In genomic region chr6:31353508-31353907, GRCh38 we compare ENCODE assay signal across 17 cellular contexts. TPM values are rescaled to one million over a fixed set of nuclear protein-coding genes. Genes with fewer than 3 reads are reported as not detected.
DNase-seq lines count a peak whose midpoint lies in the region; ATAC-seq, FAIRE-seq and TF ChIP-seq lines count a peak whose summit lies in the region.
"Had no signal": no experiment of that assay in that cellular context is flagged by ENCODE, and none has a peak within 500 bp of the region (broad histone marks: within the 10 kb centered on the region; RNA-seq: fewer than 3 reads in every experiment).

No MANE protein-coding gene starts in this region.

- no peak for ATAC-seq in GM12878
- no peak for ATAC-seq in stimulated activated effector memory CD8-positive, alpha-beta T cell treated with anti-CD3 and anti-CD28 coated beads, Interleukin-12 subunit alpha, Interleukin-12 subunit beta, amount 100 ng/mL, for 72 hours
- ATAC-seq: gastrocnemius medialis, Right ventricle myocardium inferior had no signal

- H2AFZ ChIP-seq in Karpas-422 (ENCODE audit: low read length), result no peak overlapping the region
- no peak overlapping the region for H2AFZ ChIP-seq in GM12878 (ENCODE audit: control insufficient read depth, low read depth, low read length)

- no peaks in the 10 kb centered on the region for H3K9me2 ChIP-seq in Karpas-422 (replicated peaks; ENCODE audit: insufficient read depth, low read length)

- peaks cover 13% of the 10 kb centered on the region for H3K36me3 ChIP-seq in Karpas-422 (ENCODE audit: insufficient read depth, low read length)
- peaks cover 15 to 26% of the 10 kb centered on the region in 2 experiments for H3K36me3 ChIP-seq in GM12878 (ENCODE audit: control insufficient read depth in 2 of 2, insufficient read depth in 2 of 2, low read length in 1 of 2)
- no peaks in the 10 kb centered on the region for H3K36me3 ChIP-seq in Caco-2 (ENCODE audit: control insufficient read depth, insufficient read depth, low read length)
- H3K36me3 ChIP-seq: gastrocnemius medialis had no signal

- no peaks in the 10 kb centered on the region for H3K79me2 ChIP-seq in Karpas-422 (ENCODE audit: low read length)
- peaks cover 37% of the 10 kb centered on the region for H3K79me2 ChIP-seq in GM12878 (ENCODE audit: control insufficient read depth, insufficient read depth, low read length)

- H3K4me3 ChIP-seq in Karpas-422 (ENCODE audit: low read length), result no peak overlapping the region
- peak overlapping the region; percentile 29; the same call in 1 of the 2 replicates for H3K4me3 ChIP-seq in GM12878
- no peak overlapping the region for H3K4me3 ChIP-seq in Caco-2 (ENCODE audit: low read depth, low read length)
- H3K4me3 ChIP-seq: gastrocnemius medialis had no signal

- 31% methylated on average over 5 of the region's 5 CpGs for WGBS in GM12878 (ENCODE audit: insufficient coverage, insufficient replicate concordance, low lambda C conversion rate, missing lambda C conversion rate)

- H4K20me1 ChIP-seq in Karpas-422 (ENCODE audit: insufficient read depth, low read depth, low read length) (peaks cover 14% of the 10 kb centered on the region; the same call in 1 of the 2 replicates), GM12878 (ENCODE audit: control insufficient read depth, insufficient read depth) (peaks cover 20% of the 10 kb centered on the region)

- no peak for TF ChIP-seq EP300 in GM12878 (IDR thresholded peaks at IDR 0.05; ENCODE audit: borderline replicate concordance in 1 of 2, control insufficient read depth in 1 of 2, low read depth in 2 of 2, low read length in 2 of 2)

- in situ Hi-C loops in GM12878 (cut with MboI), result loop anchor here (5.0 kb wide), 1 partner anchor 86 kb away; no protein-coding TSS in a partner anchor

- POLR2A ChIA-PET in GM12878 (lab: Charles Lee), result no interaction called here
- POLR2A ChIA-PET in Caco-2 (lab: Charles Lee), result no interaction called here

- H3K27ac Mint-ChIP-seq in activated naive CD4-positive, alpha-beta T cell treated with anti-CD3 and anti-CD28 coated beads, Interleukin-2, amount 10 ng/mL, durations not matched to agents 7 days and 5 days, result peak overlapping the region; percentile 63
- peak overlapping the region; percentile 94 for H3K27ac Mint-ChIP-seq in stimulated activated effector memory CD8-positive, alpha-beta T cell treated with anti-CD3 and anti-CD28 coated beads, Interleukin-12 subunit alpha, Interleukin-12 subunit beta, amount 100 ng/mL, for 72 hours
- no peak overlapping the region for H3K27ac Mint-ChIP-seq in Caco-2 (ENCODE audit: unreplicated experiment)
- H3K27ac Mint-ChIP-seq: H9 had no signal

- peak; percentile 70 for TF ChIP-seq POLR2A in GM12878 (IDR thresholded peaks at IDR 0.05; ENCODE audit: low read depth, low read length)

- H3K27me3 ChIP-seq in Karpas-422 (ENCODE audit: low read length) (no peaks in the 10 kb centered on the region), GM12878 (replicated peaks in 1 of 2; ENCODE audit: control insufficient read depth in 2 of 2, insufficient read depth in 2 of 2, low read length in 1 of 2) (no peaks in the 10 kb centered on the region), Caco-2 (replicated peaks; ENCODE audit: control insufficient read depth, insufficient read depth, low read length) (no peaks in the 10 kb centered on the region; the same call in 1 of the 2 replicates)

- CTCF ChIA-PET in activated naive CD4-positive, alpha-beta T cell treated with anti-CD3 and anti-CD28 coated beads, Interleukin-2, amount 10 ng/mL, durations not matched to agents 7 days and 5 days (lab: Charles Lee), result interaction anchor here (1.5 kb wide), 1 partner anchor 13 kb away, joined by 4 read pairs; no protein-coding TSS in a partner anchor
- CTCF ChIA-PET in GM12878 (lab: Yijun Ruan, JAX), result no interaction called here
- CTCF ChIA-PET in Caco-2 (lab: Charles Lee), result interaction anchor here (1.4 kb wide), 1 partner anchor 13 kb away, joined by 4 read pairs; no protein-coding TSS in a partner anchor

- peaks cover 4% of the 10 kb centered on the region for H3K27me3 Mint-ChIP-seq in activated naive CD4-positive, alpha-beta T cell treated with anti-CD3 and anti-CD28 coated beads, Interleukin-2, amount 10 ng/mL, durations not matched to agents 7 days and 5 days
- H3K27me3 Mint-ChIP-seq in Caco-2 (ENCODE audit: insufficient read depth, unreplicated experiment), result peaks cover 16% of the 10 kb centered on the region

- H3K9me3 ChIP-seq in Karpas-422 (ENCODE audit: low read length), result no peaks in the 10 kb centered on the region
- no peaks in the 10 kb centered on the region; the same call in 2 of the 3 replicates for H3K9me3 ChIP-seq in GM12878 (replicated peaks; ENCODE audit: control insufficient read depth, insufficient read depth, low read length)
- H3K9me3 ChIP-seq in Caco-2, result no peaks in the 10 kb centered on the region
- H3K9me3 ChIP-seq: gastrocnemius medialis had no signal

- H3K9ac ChIP-seq in Karpas-422 (ENCODE audit: low read length) (no peak overlapping the region), GM12878 (ENCODE audit: control insufficient read depth, insufficient read depth, low read length) (no peak overlapping the region)

- no peak for TF ChIP-seq RAD21 in GM12878 (IDR thresholded peaks at IDR 0.05; ENCODE audit: insufficient read depth, low read depth, low read length)

- peaks cover 49% of the 10 kb centered on the region for H3K4me1 Mint-ChIP-seq in activated naive CD4-positive, alpha-beta T cell treated with anti-CD3 and anti-CD28 coated beads, Interleukin-2, amount 10 ng/mL, durations not matched to agents 7 days and 5 days
- H3K4me1 Mint-ChIP-seq in stimulated activated effector memory CD8-positive, alpha-beta T cell treated with anti-CD3 and anti-CD28 coated beads, Interleukin-12 subunit alpha, Interleukin-12 subunit beta, amount 100 ng/mL, for 72 hours, result peaks cover 72% of the 10 kb centered on the region
- H3K4me1 Mint-ChIP-seq in Caco-2 (ENCODE audit: low read depth, unreplicated experiment), result no peaks in the 10 kb centered on the region

- TF ChIP-seq CTCF in GM12878 (IDR thresholded peaks at IDR 0.05 in 2 of 3, conservative IDR thresholded peaks at IDR 0.05 in 1 of 3; ENCODE audit: control insufficient read depth in 2 of 3, extremely low read depth in 1 of 3, insufficient read depth in 1 of 3, low read depth in 3 of 3, low read length in 3 of 3), result no peak
- no peak for TF ChIP-seq CTCF in Caco-2 (IDR thresholded peaks at IDR 0.05; ENCODE audit: insufficient read depth in 1 of 2, low read depth in 1 of 2, low read length in 1 of 2, severe bottlenecking in 1 of 2, unreplicated experiment in 1 of 2)

- intact Hi-C loops in GM12878 (cut with micrococcal nuclease; ENCODE audit: unreplicated experiment) (no loop called here), Caco-2 (cut with micrococcal nuclease; ENCODE audit: unreplicated experiment) (loop anchor here (10.0 kb wide), 1 partner anchor 79 kb away; the partner anchor contains the start of gene HLA-C)

- H3K4me3 Mint-ChIP-seq in activated naive CD4-positive, alpha-beta T cell treated with anti-CD3 and anti-CD28 coated beads, Interleukin-2, amount 10 ng/mL, durations not matched to agents 7 days and 5 days, result peak overlapping the region; percentile 96
- peak overlapping the region; percentile 94 for H3K4me3 Mint-ChIP-seq in stimulated activated effector memory CD8-positive, alpha-beta T cell treated with anti-CD3 and anti-CD28 coated beads, Interleukin-12 subunit alpha, Interleukin-12 subunit beta, amount 100 ng/mL, for 72 hours
- H3K4me3 Mint-ChIP-seq in Caco-2 (ENCODE audit: unreplicated experiment), result no peak overlapping the region
- H3K4me3 Mint-ChIP-seq: H9 had no signal

- no TSS peak for BruUV-seq in GM12878 (replicated peaks; lab: Mats Ljungman, UMichigan)
- no TSS peak for BruUV-seq in Caco-2 (replicated peaks; lab: Mats Ljungman, UMichigan)

- peaks cover 46% of the 10 kb centered on the region for H3K4me1 ChIP-seq in Karpas-422 (ENCODE audit: low read length)
- peaks cover 20% of the 10 kb centered on the region for H3K4me1 ChIP-seq in GM12878 (ENCODE audit: control insufficient read depth, insufficient read depth, low read length)
- H3K4me1 ChIP-seq in Caco-2, result no peaks in the 10 kb centered on the region
- H3K4me1 ChIP-seq: gastrocnemius medialis had no signal

- no peak for FAIRE-seq in GM12878 (lab: Jason Lieb, UNC)
- FAIRE-seq: endothelial cell of umbilical vein had no signal

- H3K4me2 ChIP-seq in Karpas-422 (ENCODE audit: low read depth, low read length, poor library complexity, severe bottlenecking), result no peak overlapping the region
- peak overlapping the region; percentile 74 for H3K4me2 ChIP-seq in GM12878 (ENCODE audit: control insufficient read depth, insufficient read depth)

- RAD21 ChIA-PET in GM12878 (lab: Charles Lee; ENCODE audit: unreplicated experiment), result no interaction called here

- no peak for DNase-seq in activated naive CD4-positive, alpha-beta T cell treated with anti-CD3 and anti-CD28 coated beads, Interleukin-2, amount 10 ng/mL, durations not matched to agents 7 days and 5 days
- DNase-seq in activated naive CD4-positive, alpha-beta T cell (lab: John Stamatoyannopoulos, UW), result no peak
- DNase-seq in Karpas-422 (peak; percentile 31), GM12878 (ENCODE audit: low read depth, low spot score) (no peak), globus pallidus (ENCODE audit: low spot score) (no peak), NCI-H1436 (lab: John Stamatoyannopoulos, UW) (no peak), Caco-2 (no peak)
- no peak for DNase-seq in stimulated activated effector memory CD8-positive, alpha-beta T cell treated with anti-CD3 and anti-CD28 coated beads, Interleukin-12 subunit alpha, Interleukin-12 subunit beta, amount 100 ng/mL, for 72 hours (ENCODE audit: low spot score in 2 of 2)
- DNase-seq: amniotic stem cell, DMS153, gastrocnemius medialis, H9, IMR-90, NCI-H1092, occipital lobe had no signal

- SMC1A ChIA-PET in GM12878 (lab: Charles Lee; ENCODE audit: uncharacterized antibody, unreplicated experiment), result interaction anchor here (1.0 kb wide), 1 partner anchor 80 kb away, joined by 3 read pairs; no protein-coding TSS in a partner anchor

- H3K27ac ChIP-seq in Karpas-422 (ENCODE audit: low read length), result no peak overlapping the region
- no peak overlapping the region for H3K27ac ChIP-seq in GM12878 (ENCODE audit: control insufficient read depth, insufficient read depth)
- H3K27ac ChIP-seq: gastrocnemius medialis had no signal

- peaks cover 48% of the 10 kb centered on the region for H3K36me3 Mint-ChIP-seq in activated naive CD4-positive, alpha-beta T cell treated with anti-CD3 and anti-CD28 coated beads, Interleukin-2, amount 10 ng/mL, durations not matched to agents 7 days and 5 days
- H3K36me3 Mint-ChIP-seq in stimulated activated effector memory CD8-positive, alpha-beta T cell treated with anti-CD3 and anti-CD28 coated beads, Interleukin-12 subunit alpha, Interleukin-12 subunit beta, amount 100 ng/mL, for 72 hours, result peaks cover 87% of the 10 kb centered on the region
- no peaks in the 10 kb centered on the region for H3K36me3 Mint-ChIP-seq in Caco-2 (ENCODE audit: insufficient read depth, unreplicated experiment)

- no peaks in the 10 kb centered on the region for H3K9me3 Mint-ChIP-seq in activated naive CD4-positive, alpha-beta T cell treated with anti-CD3 and anti-CD28 coated beads, Interleukin-2, amount 10 ng/mL, durations not matched to agents 7 days and 5 days
- H3K9me3 Mint-ChIP-seq in stimulated activated effector memory CD8-positive, alpha-beta T cell treated with anti-CD3 and anti-CD28 coated beads, Interleukin-12 subunit alpha, Interleukin-12 subunit beta, amount 100 ng/mL, for 72 hours, result no peaks in the 10 kb centered on the region
- H3K9me3 Mint-ChIP-seq in Caco-2 (ENCODE audit: unreplicated experiment), result no peaks in the 10 kb centered on the region
- H3K9me3 Mint-ChIP-seq: H9 had no signal

RNA-seq across cellular contexts. Expression of gene HLA-B, which starts 3.5 kb away (rescaled TPM):
- 1,556 and 2,615 TPM in 2 replicates for total RNA-seq in Karpas-422 (2014; rRNA removed; shearing (Covaris generic); ENCODE audit: low replicate concordance)
- total RNA-seq in GM12878 (2013; cell fraction: nucleolus; rRNA removed), result 2,210 and 2,286 TPM in 2 replicates
- total RNA-seq in GM12878 (2014; rRNA removed), result 3,342 and 3,485 TPM in 2 replicates
- total RNA-seq in GM12878 (2014; rRNA removed; fragmentation: Illumina TruSeq; extraction: Trizol), result 2,610 and 2,649 TPM in 2 replicates
- 3,333 and 3,502 TPM in 2 replicates for total RNA-seq in GM12878 (2021)
- polyA plus RNA-seq in GM12878 (2011; ENCODE audit: low read depth), result 2,375 TPM
- 3,153 and 5,128 TPM in 2 replicates for polyA plus RNA-seq in GM12878 (2011; rRNA removed)
- 3,568 and 5,770 TPM in 2 replicates for polyA plus RNA-seq in GM12878 (2011; cell fraction: cytosol; rRNA removed)
- polyA plus RNA-seq in GM12878 (2011; cell fraction: nucleus; rRNA removed), result 5,720 and 8,463 TPM in 2 replicates
- 3,427 and 3,948 TPM in 2 replicates for polyA plus RNA-seq in GM12878 (2012)
- 1,989 and 2,110 TPM in 2 replicates for polyA plus RNA-seq in GM12878 (2014; fragmentation: Illumina TruSeq; extraction: Trizol)
- 1,000 to 10,000 TPM in 1 of 2 experiments, 100 to 1,000 TPM in 1; 820 to 1,780 TPM for polyA plus RNA-seq in GM12878 (2014; fragmentation: Nextera tagmentation; extraction: Ambion mirVana)
- polyA plus RNA-seq in GM12878 (2014; rRNA removed), result 3,468 and 4,014 TPM in 2 replicates
- 1,000 to 10,000 TPM; 3,407 to 3,656 TPM for polyA plus RNA-seq in GM12878 (2016; fragmentation: Nextera tagmentation; extraction: Ambion mirVana)
- polyA minus RNA-seq in GM12878 (2011; rRNA and poly(A)+ RNA removed), result 1,902 and 3,270 TPM in 2 replicates
- 1,058 and 1,080 TPM in 2 replicates for polyA minus RNA-seq in GM12878 (2011; cell fraction: cytosol; rRNA and poly(A)+ RNA removed)
- 1,332 and 1,398 TPM in 2 replicates for polyA minus RNA-seq in GM12878 (2011; cell fraction: nucleus; rRNA and poly(A)+ RNA removed)
- 40.9 and 41.9 TPM in 2 replicates for total RNA-seq in Caco-2 (2022)

RNA-seq across cellular contexts. Expression of gene MICA, which starts 49.9 kb away (rescaled TPM):
- not detected in 2 replicates for total RNA-seq in Karpas-422 (2014; rRNA removed; shearing (Covaris generic); ENCODE audit: low replicate concordance)
- 4.9 and 6.3 TPM in 2 replicates for total RNA-seq in GM12878 (2013; cell fraction: nucleolus; rRNA removed)
- total RNA-seq in GM12878 (2014; rRNA removed) (8.1 and 9.0 TPM in 2 replicates), GM12878 (2014; rRNA removed; fragmentation: Illumina TruSeq; extraction: Trizol) (6.8 and 7.9 TPM in 2 replicates), GM12878 (2021) (7.1 and 7.6 TPM in 2 replicates), Caco-2 (2022) (12.6 and 13.1 TPM in 2 replicates)
- polyA plus RNA-seq in GM12878 (2011; ENCODE audit: low read depth), result 4.6 TPM
- polyA plus RNA-seq in GM12878 (2011; rRNA removed) (6.4 and 10.3 TPM in 2 replicates), GM12878 (2014; fragmentation: Illumina TruSeq; extraction: Trizol) (7.1 and 8.8 TPM in 2 replicates), GM12878 (2014; fragmentation: Nextera tagmentation; extraction: Ambion mirVana) (1 to 10 TPM; 5.0 to 5.6 TPM), GM12878 (2014; rRNA removed) (9.9 and 10.5 TPM in 2 replicates), GM12878 (2016; fragmentation: Nextera tagmentation; extraction: Ambion mirVana) (1 to 10 TPM; 3.6 to 4.4 TPM)
- 11.6 and 12.0 TPM in 2 replicates for polyA plus RNA-seq in GM12878 (2011; cell fraction: cytosol; rRNA removed)
- polyA plus RNA-seq in GM12878 (2011; cell fraction: nucleus; rRNA removed), result 21.3 and 26.8 TPM in 2 replicates
- polyA plus RNA-seq in GM12878 (2012), result 5.4 and 7.9 TPM in 2 replicates
- 8.0 and 10.0 TPM in 2 replicates for polyA minus RNA-seq in GM12878 (2011; rRNA and poly(A)+ RNA removed)
- polyA minus RNA-seq in GM12878 (2011; cell fraction: cytosol; rRNA and poly(A)+ RNA removed), result 2.0 and 2.7 TPM in 2 replicates
- polyA minus RNA-seq in GM12878 (2011; cell fraction: nucleus; rRNA and poly(A)+ RNA removed), result 4.4 and 9.0 TPM in 2 replicates

Comparison
In these comparisons a context has a peak if more than half of its experiments do, and no peak if none do; other contexts are left out.
1. RNA of gene HLA-B, which starts 3.5 kb away (total RNA-seq): 2,210 to 3,502 TPM in GM12878 and 1,556 to 2,615 TPM in Karpas-422; 40.9 to 41.9 TPM in Caco-2; every median in the first group is over 10 times any median in the second.